20 cellular contexts compared by ENCODE assay signal in genomic region chr5:31007672-31008071, GRCh38.
"Had no signal": no experiment of that assay in that cellular context is flagged by ENCODE, and none has a peak within 500 bp of the region (broad histone marks: within the 10 kb centered on the region; RNA-seq: fewer than 3 reads in every experiment).

No MANE protein-coding gene starts in this region.

- H3K27me3 Mint-ChIP-seq: dendritic cell treated with granulocyte-macrophage colony-stimulating factor and Interleukin-4, amounts not matched to agents 40 ng/mL and 50 ng/mL, for 4 days; natural killer cell treated with Interleukin-12 subunit alpha and Interleukin-12 subunit beta and Interleukin-15 and Interleukin-18, amount 100 ng/mL, for 72 hours had no signal

- DNase-seq: activated CD4-positive, alpha-beta T cell treated with anti-CD3 and anti-CD28 coated beads, Interleukin-2, amount 50 U/mL, for 1 hour; activated CD4-positive, CD25-positive, alpha-beta regulatory T cell treated with anti-CD3 and anti-CD28 coated beads, Interleukin-2, amount 50 U/mL, for 72 hours; activated gamma-delta T cell treated with Interleukin-2 at 50 U/mL for 16 hours; adrenal gland; effector CD8-positive, alpha-beta T cell; esophagus squamous epithelium; left cardiac atrium; lower lobe of right lung; sigmoid colon; stimulated activated CD4-positive, alpha-beta T cell treated with anti-CD3 and anti-CD28 coated beads, Interleukin-4, amount 100 ng/mL, for 24 hours; stomach; upper lobe of left lung had no signal

- H3K27me3 ChIP-seq: adrenal gland, cardiac muscle cell, esophagus squamous epithelium, sigmoid colon, stomach, upper lobe of left lung had no signal

- H3K27ac Mint-ChIP-seq: activated naive CD4-positive, alpha-beta T cell treated with anti-CD3 and anti-CD28 coated beads, Interleukin-2, amount 50 U/mL, for 72 hours; dendritic cell treated with granulocyte-macrophage colony-stimulating factor and Interleukin-4, amounts not matched to agents 40 ng/mL and 50 ng/mL, for 4 days; natural killer cell treated with Interleukin-12 subunit alpha and Interleukin-12 subunit beta and Interleukin-15 and Interleukin-18, amount 100 ng/mL, for 72 hours; stimulated activated effector memory CD8-positive, alpha-beta T cell treated with anti-CD3 and anti-CD28 coated beads, Interleukin-12 subunit alpha, Interleukin-12 subunit beta, amount 100 ng/mL, for 72 hours; T-helper 1 cell treated with Interleukin-12 subunit alpha and Interleukin-12 subunit beta and Interleukin-4 antibody, amounts not matched to agents 30 μg/mL and 1 μg/mL, for 36 hours had no signal

- H3K4me3 Mint-ChIP-seq: dendritic cell treated with granulocyte-macrophage colony-stimulating factor and Interleukin-4, amounts not matched to agents 40 ng/mL and 50 ng/mL, for 4 days; natural killer cell treated with Interleukin-12 subunit alpha and Interleukin-12 subunit beta and Interleukin-15 and Interleukin-18, amount 100 ng/mL, for 72 hours; stimulated activated effector memory CD8-positive, alpha-beta T cell treated with anti-CD3 and anti-CD28 coated beads, Interleukin-12 subunit alpha, Interleukin-12 subunit beta, amount 100 ng/mL, for 72 hours; T-helper 1 cell treated with Interleukin-12 subunit alpha and Interleukin-12 subunit beta and Interleukin-4 antibody, amounts not matched to agents 30 μg/mL and 1 μg/mL, for 36 hours had no signal

- FAIRE-seq: islet of Langerhans had no signal

- H3K4me1 Mint-ChIP-seq: stimulated activated effector memory CD8-positive, alpha-beta T cell treated with anti-CD3 and anti-CD28 coated beads, Interleukin-12 subunit alpha, Interleukin-12 subunit beta, amount 100 ng/mL, for 72 hours had no signal

- H3K79me2 ChIP-seq: parathyroid adenoma had no signal

- H3K36me3 Mint-ChIP-seq: stimulated activated effector memory CD8-positive, alpha-beta T cell treated with anti-CD3 and anti-CD28 coated beads, Interleukin-12 subunit alpha, Interleukin-12 subunit beta, amount 100 ng/mL, for 72 hours had no signal

- H3K9me3 ChIP-seq: adrenal gland, esophagus squamous epithelium, lower lobe of right lung, sigmoid colon had no signal

- H3K9ac ChIP-seq: parathyroid adenoma had no signal

- ATAC-seq: activated naive CD4-positive, alpha-beta T cell treated with anti-CD3 and anti-CD28 coated beads, Interleukin-2, amount 50 U/mL, for 72 hours; left cardiac atrium; lower lobe of right lung; natural killer cell treated with Interleukin-12 subunit alpha and Interleukin-12 subunit beta and Interleukin-15 and Interleukin-18, amount 100 ng/mL, for 72 hours; stimulated activated effector memory CD8-positive, alpha-beta T cell treated with anti-CD3 and anti-CD28 coated beads, Interleukin-12 subunit alpha, Interleukin-12 subunit beta, amount 100 ng/mL, for 72 hours had no signal

- H3K27ac ChIP-seq: adrenal gland, cardiac muscle cell, esophagus squamous epithelium, lower lobe of right lung, parathyroid adenoma, sigmoid colon, stomach, upper lobe of left lung had no signal

- H2AFZ ChIP-seq: parathyroid adenoma had no signal

- H3K4me1 ChIP-seq: adrenal gland, esophagus squamous epithelium, lower lobe of right lung, parathyroid adenoma, sigmoid colon, stomach, upper lobe of left lung had no signal

- H3K4me3 ChIP-seq: adrenal gland, cardiac muscle cell, esophagus squamous epithelium, lower lobe of right lung, sigmoid colon, stomach, upper lobe of left lung had no signal

- H3K36me3 ChIP-seq: adrenal gland, cardiac muscle cell, esophagus squamous epithelium, lower lobe of right lung, sigmoid colon, stomach, upper lobe of left lung had no signal
